Comparison of ENCODE assay signal across 16 cellular contexts in genomic region chr2:175807031-175807873, GRCh38.
DNase-seq lines count a peak whose midpoint lies in the region; ATAC-seq and TF ChIP-seq lines count a peak whose summit lies in the region.
"Had no signal": no experiment of that assay in that cellular context is flagged by ENCODE, and none has a peak within 500 bp of the region (broad histone marks: within the 10 kb centered on the region; RNA-seq: fewer than 3 reads in every experiment).

No MANE protein-coding gene starts in this region.

- peak; percentile 69 for DNase-seq in DMS79 (lab: John Stamatoyannopoulos, UW)
- peak; percentile 30 for DNase-seq in mesendoderm
- DNase-seq in NCI-H2029 treated with DMSO at 0.1 percent for 48 hours (lab: John Stamatoyannopoulos, UW): no peak
- DNase-seq in NCI-H446 (lab: John Stamatoyannopoulos, UW): no peak
- DNase-seq in NCI-H82 (lab: John Stamatoyannopoulos, UW): no peak
- DNase-seq: activated CD4-positive, alpha-beta T cell treated with anti-CD3 and anti-CD28 coated beads, Interleukin-2, amount 10 ng/mL, durations not matched to agents 24 days and 14 days; activated T-cell treated with anti-CD3 and anti-CD28 coated beads, Interleukin-2, amount 50 U/mL, for 4 hours; AML-193; central memory CD4-positive, alpha-beta T cell; NCI-H1930; NCI-H774; spleen; stimulated activated naive CD8-positive, alpha-beta T cell treated with anti-CD3 and anti-CD28 coated beads, Interleukin-15, Interleukin-2, amounts not matched to agents 100 U/mL and 50 U/mL, for 24 hours had no signal

- H3K4me1 ChIP-seq in HUES6 (ENCODE audit: control insufficient read depth, insufficient read depth, low read length) (peaks cover 4% of the 10 kb centered on the region; the same call in 1 of the 2 replicates), mesendoderm (ENCODE audit: control insufficient read depth, low read depth, low read length) (no peaks in the 10 kb centered on the region)
- H3K4me1 ChIP-seq: spleen had no signal

- H3K4me3 ChIP-seq in HUES6 (ENCODE audit: low read depth, low read length) (no peak overlapping the region), mesendoderm (ENCODE audit: low read length) (no peak overlapping the region)
- H3K4me3 ChIP-seq: spleen had no signal

- no peak overlapping the region for H2BK15ac ChIP-seq in mesendoderm (replicated peaks; ENCODE audit: low read depth)

- H3K36me3 ChIP-seq in HUES6 (ENCODE audit: control insufficient read depth, insufficient read depth, low read length) (no peaks in the 10 kb centered on the region), mesendoderm (ENCODE audit: control insufficient read depth, insufficient read depth, low read length) (no peaks in the 10 kb centered on the region)
- H3K36me3 ChIP-seq: spleen had no signal

- no peak overlapping the region for H3K56ac ChIP-seq in mesendoderm (ENCODE audit: low read length)

- no peak for TF ChIP-seq CTCF in VCaP (conservative IDR thresholded peaks at IDR 0.05)

- no peak overlapping the region for H3K23ac ChIP-seq in mesendoderm (ENCODE audit: low read length)

- no peaks in the 10 kb centered on the region for H3K79me1 ChIP-seq in mesendoderm (ENCODE audit: low read length)

- no peak overlapping the region for H3K4me2 ChIP-seq in mesendoderm (ENCODE audit: low read length)

- no peaks in the 10 kb centered on the region for H3K79me2 ChIP-seq in mesendoderm (ENCODE audit: control insufficient read depth, insufficient read depth, low read length)

- no peak overlapping the region for H4K5ac ChIP-seq in mesendoderm (ENCODE audit: low read length)

- H3K9ac ChIP-seq in HUES6 (ENCODE audit: low read length): no peak overlapping the region
- no peak overlapping the region for H3K9ac ChIP-seq in mesendoderm (ENCODE audit: low read length)

- H2BK120ac ChIP-seq in mesendoderm (ENCODE audit: low read depth, low read length): no peak overlapping the region

- no peak overlapping the region for H2BK5ac ChIP-seq in mesendoderm (ENCODE audit: low read length)

- H3K18ac ChIP-seq in mesendoderm (ENCODE audit: low read length): no peak overlapping the region

- H2AK5ac ChIP-seq in mesendoderm (ENCODE audit: low read length): no peak overlapping the region

- no peaks in the 10 kb centered on the region for H3K27me3 ChIP-seq in HUES6 (ENCODE audit: control insufficient read depth, insufficient read depth, low read length)
- no peaks in the 10 kb centered on the region for H3K27me3 ChIP-seq in mesendoderm (ENCODE audit: insufficient read depth, low read length, poor library complexity)
- H3K27me3 ChIP-seq: spleen had no signal

- no peak overlapping the region for H4K8ac ChIP-seq in mesendoderm (ENCODE audit: low read depth, low read length)

- H3K27ac ChIP-seq in HUES6 (ENCODE audit: low read depth, low read length) (peak overlapping the region; percentile 8; the same call in 1 of the 2 replicates), VCaP (peak overlapping the region; percentile 67), mesendoderm (ENCODE audit: low read depth, low read length) (no peak overlapping the region)
- H3K27ac ChIP-seq: spleen had no signal

- ATAC-seq in HG03135 (IDR thresholded peaks at IDR 0.05; ENCODE audit: unreplicated experiment): no peak
- ATAC-seq: activated T-cell treated with anti-CD3 and anti-CD28 coated beads, Interleukin-2, amount 50 U/mL, for 4 hours; stimulated activated naive CD8-positive, alpha-beta T cell treated with anti-CD3 and anti-CD28 coated beads, Interleukin-15, Interleukin-2, amounts not matched to agents 100 U/mL and 50 U/mL, for 24 hours had no signal

- WGBS in mesendoderm (ENCODE audit: extremely low coverage, insufficient coverage, low lambda C conversion rate): no CpG with 5 or more reads among the region's 5 CpGs

- no peaks in the 10 kb centered on the region for H3K9me3 ChIP-seq in HUES6 (ENCODE audit: control insufficient read depth, insufficient read depth, low read depth, low read length)
- H3K9me3 ChIP-seq: spleen had no signal

- no peak overlapping the region for H3K4ac ChIP-seq in mesendoderm (ENCODE audit: low read depth, low read length)

Comparison
In these comparisons a context has a peak if more than half of its experiments do, and no peak if none do; other contexts are left out.
1. DNase-seq: peak in DMS79 (single experiment) and mesendoderm (single experiment); none in NCI-H2029 treated with DMSO at 0.1 percent for 48 hours (single experiment), NCI-H446 (0 of 2) and NCI-H82 (single experiment).